In genomic region chr11:21933095-21933494, GRCh38 we compare ENCODE assay signal across 12 cellular contexts.
DNase-seq lines count a peak whose midpoint lies in the region; ATAC-seq and TF ChIP-seq lines count a peak whose summit lies in the region.
"Had no signal": no experiment of that assay in that cellular context is flagged by ENCODE, and none has a peak within 500 bp of the region (broad histone marks: within the 10 kb centered on the region; RNA-seq: fewer than 3 reads in every experiment).

No MANE protein-coding gene starts in this region.

- no peak for ATAC-seq in body of pancreas

- no peak overlapping the region for H3K4me3 Mint-ChIP-seq in osteocyte (ENCODE audit: unreplicated experiment)
- H3K4me3 Mint-ChIP-seq: activated naive CD4-positive, alpha-beta T cell treated with anti-CD3 and anti-CD28 coated beads, Interleukin-2, amount 10 ng/mL, durations not matched to agents 7 days and 5 days had no signal

- WGBS in body of pancreas, 2 donors = 16 to 22% methylated on average over 1 of the region's 1 CpG

- no peak overlapping the region for H3K4me3 ChIP-seq in Jurkat, Clone E6-1 (ENCODE audit: low read length)
- no peak overlapping the region for H3K4me3 ChIP-seq in body of pancreas
- H3K4me3 ChIP-seq: esophagus muscularis mucosa, thyroid gland had no signal

- H3K36me3 ChIP-seq in body of pancreas (replicated peaks in 1 of 2; ENCODE audit: insufficient read depth in 1 of 2, low read depth in 2 of 2) = no peaks in the 10 kb centered on the region
- H3K36me3 ChIP-seq: esophagus muscularis mucosa, thyroid gland had no signal

- TF ChIP-seq CTCF in body of pancreas (IDR thresholded peaks at IDR 0.05) (peak; percentile 24 to 70 (median 54)), osteocyte (IDR thresholded peaks at IDR 0.05) (peak; percentile 34)

- TF ChIP-seq POLR2A in body of pancreas (IDR thresholded peaks at IDR 0.05) = no peak

- no peak overlapping the region for H3K27ac Mint-ChIP-seq in osteocyte (ENCODE audit: unreplicated experiment)
- H3K27ac Mint-ChIP-seq: activated naive CD4-positive, alpha-beta T cell treated with anti-CD3 and anti-CD28 coated beads, Interleukin-2, amount 10 ng/mL, durations not matched to agents 7 days and 5 days had no signal

- no peaks in the 10 kb centered on the region for H3K27me3 ChIP-seq in body of pancreas
- H3K27me3 ChIP-seq: esophagus muscularis mucosa, thyroid gland had no signal

- intact Hi-C loops in body of pancreas (cut with DNase I) = loop anchor here (10.0 kb wide), 1 partner anchor 202 kb away; no protein-coding TSS in a partner anchor

- H3K4me1 ChIP-seq in body of pancreas = no peaks in the 10 kb centered on the region
- H3K4me1 ChIP-seq: esophagus muscularis mucosa, thyroid gland had no signal

- H3K9me3 Mint-ChIP-seq in osteocyte (ENCODE audit: unreplicated experiment) = no peaks in the 10 kb centered on the region

- no peaks in the 10 kb centered on the region for H3K9me3 ChIP-seq in body of pancreas
- H3K9me3 ChIP-seq: esophagus muscularis mucosa, thyroid gland had no signal

- peak; percentile 21 for DNase-seq in NCI-H1092 treated with DMSO at 0.1 percent for 48 hours (lab: John Stamatoyannopoulos, UW)
- DNase-seq in NCI-H1092 (lab: John Stamatoyannopoulos, UW) = no peak
- peak; percentile 2 for DNase-seq in Jurkat, Clone E6-1 (ENCODE audit: low read depth, low spot score)
- no peak for DNase-seq in body of pancreas
- no peak for DNase-seq in osteocyte (ENCODE audit: extremely low spot score, unreplicated experiment)
- DNase-seq in amygdala (lab: John Stamatoyannopoulos, UW) = no peak
- no peak for DNase-seq in NCI-H2196 (lab: John Stamatoyannopoulos, UW; ENCODE audit: unreplicated experiment)
- no peak for DNase-seq in NCI-H226
- DNase-seq: activated naive CD4-positive, alpha-beta T cell treated with anti-CD3 and anti-CD28 coated beads, Interleukin-2, amount 10 ng/mL, durations not matched to agents 7 days and 5 days; NCI-H2081 treated with DMSO at 0.1 percent for 48 hours; thyroid gland had no signal

- no peak overlapping the region for H3K27ac ChIP-seq in body of pancreas
- H3K27ac ChIP-seq: esophagus muscularis mucosa, thyroid gland had no signal

- H3K27me3 Mint-ChIP-seq in osteocyte (ENCODE audit: unreplicated experiment) = no peaks in the 10 kb centered on the region
- H3K27me3 Mint-ChIP-seq: activated naive CD4-positive, alpha-beta T cell treated with anti-CD3 and anti-CD28 coated beads, Interleukin-2, amount 10 ng/mL, durations not matched to agents 7 days and 5 days had no signal

- H3K4me1 Mint-ChIP-seq in osteocyte (ENCODE audit: unreplicated experiment) = no peaks in the 10 kb centered on the region
- H3K4me1 Mint-ChIP-seq: activated naive CD4-positive, alpha-beta T cell treated with anti-CD3 and anti-CD28 coated beads, Interleukin-2, amount 10 ng/mL, durations not matched to agents 7 days and 5 days had no signal

- no peaks in the 10 kb centered on the region for H3K36me3 Mint-ChIP-seq in osteocyte (ENCODE audit: unreplicated experiment)
- H3K36me3 Mint-ChIP-seq: activated naive CD4-positive, alpha-beta T cell treated with anti-CD3 and anti-CD28 coated beads, Interleukin-2, amount 10 ng/mL, durations not matched to agents 7 days and 5 days had no signal

Comparison
In these comparisons a context has a peak if more than half of its experiments do, and no peak if none do; other contexts are left out.
1. DNase-seq: peak in NCI-H1092 treated with DMSO at 0.1 percent for 48 hours (single experiment) and Jurkat, Clone E6-1 (single experiment); none in NCI-H1092 (single experiment), body of pancreas (0 of 4), osteocyte (single experiment), amygdala (0 of 56), NCI-H2196 (single experiment) and NCI-H226 (single experiment).